1 cellular context compared by ENCODE assay signal in the genomic region with DNA sequence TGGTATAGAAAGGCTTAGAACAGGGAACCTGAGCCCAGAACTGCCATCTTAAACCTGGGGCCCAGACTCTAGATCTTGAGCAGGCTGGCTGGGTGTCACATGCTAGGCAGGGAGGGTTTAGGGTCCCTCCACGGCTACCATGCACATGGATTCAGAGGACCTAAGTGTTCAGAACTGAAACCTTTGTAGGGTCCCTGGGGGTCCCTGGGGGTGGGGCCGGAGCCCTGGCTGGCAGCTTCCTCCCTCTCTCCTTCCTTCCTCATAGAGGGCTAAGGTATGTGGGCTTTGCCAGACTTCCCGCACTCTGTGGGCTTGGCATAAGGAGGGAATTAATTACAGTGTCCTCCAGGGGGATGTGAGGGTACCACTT.
TF ChIP-seq lines count a peak whose summit lies in the region.

No MANE protein-coding gene starts in this region.

TF ChIP-seq in HEK293, 187 proteins besides CTCF, POLR2A, EP300 and RAD21 (continued from another document):
- TF ChIP-seq ZBTB8A (tag by site-specific recombination; IDR thresholded peaks at IDR 0.05) (0 out of 2 replicates have a peak, but pooled peaks have one; percentile 4), ZNF670 (tag by site-specific recombination; IDR thresholded peaks at IDR 0.05; ENCODE audit: low read depth) (no peak), ZBTB48 (tag by site-specific recombination; IDR thresholded peaks at IDR 0.05) (peak; percentile 44; the same call in 1 of the 2 replicates)
